Comparison of ENCODE assay signal across 2 cellular contexts in the genomic region with DNA sequence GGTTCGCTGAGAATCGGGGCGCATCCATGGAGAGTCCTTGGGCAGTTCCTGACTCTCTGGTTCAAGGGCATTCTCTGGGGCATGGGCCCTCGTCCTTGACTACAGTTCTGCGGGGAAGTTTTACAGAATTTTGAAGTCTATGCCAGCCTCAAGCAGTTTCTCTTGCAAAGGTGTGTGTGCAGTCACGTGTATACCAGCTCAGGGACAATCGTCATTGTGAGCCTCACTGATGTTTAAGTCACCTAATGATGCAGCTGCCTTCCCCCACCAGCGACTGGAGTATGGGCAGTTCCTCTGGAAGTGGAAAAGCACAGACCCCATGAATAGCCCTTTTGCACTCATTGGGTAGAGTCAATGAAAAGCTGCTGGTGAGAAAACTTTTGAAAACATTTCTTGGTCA.
TF ChIP-seq lines count a peak whose summit lies in the region.

No MANE protein-coding gene starts in this region.

TF ChIP-seq in liver, 16 proteins besides CTCF, POLR2A, EP300 and RAD21 (continued from another document):
- TF ChIP-seq YY1 (IDR thresholded peaks at IDR 0.05) (no peak), TAF1 (conservative IDR thresholded peaks at IDR 0.05) (no peak), RXRA (IDR thresholded peaks at IDR 0.05) (no peak)
- TF ChIP-seq, protein P1, sequence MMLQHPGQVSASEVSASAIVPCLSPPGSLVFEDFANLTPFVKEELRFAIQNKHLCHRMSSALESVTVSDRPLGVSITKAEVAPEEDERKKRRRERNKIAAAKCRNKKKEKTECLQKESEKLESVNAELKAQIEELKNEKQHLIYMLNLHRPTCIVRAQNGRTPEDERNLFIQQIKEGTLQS (IDR thresholded peaks at IDR 0.05), result no peak
- TF ChIP-seq, protein P2, sequence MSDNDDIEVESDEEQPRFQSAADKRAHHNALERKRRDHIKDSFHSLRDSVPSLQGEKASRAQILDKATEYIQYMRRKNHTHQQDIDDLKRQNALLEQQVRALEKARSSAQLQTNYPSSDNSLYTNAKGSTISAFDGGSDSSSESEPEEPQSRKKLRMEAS (IDR thresholded peaks at IDR 0.05), result no peak
- TF ChIP-seq, protein P3, sequence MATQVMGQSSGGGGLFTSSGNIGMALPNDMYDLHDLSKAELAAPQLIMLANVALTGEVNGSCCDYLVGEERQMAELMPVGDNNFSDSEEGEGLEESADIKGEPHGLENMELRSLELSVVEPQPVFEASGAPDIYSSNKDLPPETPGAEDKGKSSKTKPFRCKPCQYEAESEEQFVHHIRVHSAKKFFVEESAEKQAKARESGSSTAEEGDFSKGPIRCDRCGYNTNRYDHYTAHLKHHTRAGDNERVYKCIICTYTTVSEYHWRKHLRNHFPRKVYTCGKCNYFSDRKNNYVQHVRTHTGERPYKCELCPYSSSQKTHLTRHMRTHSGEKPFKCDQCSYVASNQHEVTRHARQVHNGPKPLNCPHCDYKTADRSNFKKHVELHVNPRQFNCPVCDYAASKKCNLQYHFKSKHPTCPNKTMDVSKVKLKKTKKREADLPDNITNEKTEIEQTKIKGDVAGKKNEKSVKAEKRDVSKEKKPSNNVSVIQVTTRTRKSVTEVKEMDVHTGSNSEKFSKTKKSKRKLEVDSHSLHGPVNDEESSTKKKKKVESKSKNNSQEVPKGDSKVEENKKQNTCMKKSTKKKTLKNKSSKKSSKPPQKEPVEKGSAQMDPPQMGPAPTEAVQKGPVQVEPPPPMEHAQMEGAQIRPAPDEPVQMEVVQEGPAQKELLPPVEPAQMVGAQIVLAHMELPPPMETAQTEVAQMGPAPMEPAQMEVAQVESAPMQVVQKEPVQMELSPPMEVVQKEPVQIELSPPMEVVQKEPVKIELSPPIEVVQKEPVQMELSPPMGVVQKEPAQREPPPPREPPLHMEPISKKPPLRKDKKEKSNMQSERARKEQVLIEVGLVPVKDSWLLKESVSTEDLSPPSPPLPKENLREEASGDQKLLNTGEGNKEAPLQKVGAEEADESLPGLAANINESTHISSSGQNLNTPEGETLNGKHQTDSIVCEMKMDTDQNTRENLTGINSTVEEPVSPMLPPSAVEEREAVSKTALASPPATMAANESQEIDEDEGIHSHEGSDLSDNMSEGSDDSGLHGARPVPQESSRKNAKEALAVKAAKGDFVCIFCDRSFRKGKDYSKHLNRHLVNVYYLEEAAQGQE (IDR thresholded peaks at IDR 0.05), result no peak
- TF ChIP-seq, protein P4, sequence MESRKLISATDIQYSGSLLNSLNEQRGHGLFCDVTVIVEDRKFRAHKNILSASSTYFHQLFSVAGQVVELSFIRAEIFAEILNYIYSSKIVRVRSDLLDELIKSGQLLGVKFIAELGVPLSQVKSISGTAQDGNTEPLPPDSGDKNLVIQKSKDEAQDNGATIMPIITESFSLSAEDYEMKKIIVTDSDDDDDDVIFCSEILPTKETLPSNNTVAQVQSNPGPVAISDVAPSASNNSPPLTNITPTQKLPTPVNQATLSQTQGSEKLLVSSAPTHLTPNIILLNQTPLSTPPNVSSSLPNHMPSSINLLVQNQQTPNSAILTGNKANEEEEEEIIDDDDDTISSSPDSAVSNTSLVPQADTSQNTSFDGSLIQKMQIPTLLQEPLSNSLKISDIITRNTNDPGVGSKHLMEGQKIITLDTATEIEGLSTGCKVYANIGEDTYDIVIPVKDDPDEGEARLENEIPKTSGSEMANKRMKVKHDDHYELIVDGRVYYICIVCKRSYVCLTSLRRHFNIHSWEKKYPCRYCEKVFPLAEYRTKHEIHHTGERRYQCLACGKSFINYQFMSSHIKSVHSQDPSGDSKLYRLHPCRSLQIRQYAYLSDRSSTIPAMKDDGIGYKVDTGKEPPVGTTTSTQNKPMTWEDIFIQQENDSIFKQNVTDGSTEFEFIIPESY (IDR thresholded peaks at IDR 0.05), result no peak

TF ChIP-seq in HepG2, 621 proteins besides CTCF, POLR2A, EP300 and RAD21 (continued from another document):
- TF ChIP-seq, protein P5, sequence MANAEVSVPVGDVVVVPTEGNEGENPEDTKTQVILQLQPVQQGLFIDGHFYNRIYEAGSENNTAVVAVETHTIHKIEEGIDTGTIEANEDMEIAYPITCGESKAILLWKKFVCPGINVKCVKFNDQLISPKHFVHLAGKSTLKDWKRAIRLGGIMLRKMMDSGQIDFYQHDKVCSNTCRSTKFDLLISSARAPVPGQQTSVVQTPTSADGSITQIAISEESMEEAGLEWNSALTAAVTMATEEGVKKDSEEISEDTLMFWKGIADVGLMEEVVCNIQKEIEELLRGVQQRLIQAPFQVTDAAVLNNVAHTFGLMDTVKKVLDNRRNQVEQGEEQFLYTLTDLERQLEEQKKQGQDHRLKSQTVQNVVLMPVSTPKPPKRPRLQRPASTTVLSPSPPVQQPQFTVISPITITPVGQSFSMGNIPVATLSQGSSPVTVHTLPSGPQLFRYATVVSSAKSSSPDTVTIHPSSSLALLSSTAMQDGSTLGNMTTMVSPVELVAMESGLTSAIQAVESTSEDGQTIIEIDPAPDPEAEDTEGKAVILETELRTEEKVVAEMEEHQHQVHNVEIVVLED (CRISPR knock-in tag; IDR thresholded peaks at IDR 0.05; ENCODE audit: borderline replicate concordance), result no peak
- TF ChIP-seq, protein P6, sequence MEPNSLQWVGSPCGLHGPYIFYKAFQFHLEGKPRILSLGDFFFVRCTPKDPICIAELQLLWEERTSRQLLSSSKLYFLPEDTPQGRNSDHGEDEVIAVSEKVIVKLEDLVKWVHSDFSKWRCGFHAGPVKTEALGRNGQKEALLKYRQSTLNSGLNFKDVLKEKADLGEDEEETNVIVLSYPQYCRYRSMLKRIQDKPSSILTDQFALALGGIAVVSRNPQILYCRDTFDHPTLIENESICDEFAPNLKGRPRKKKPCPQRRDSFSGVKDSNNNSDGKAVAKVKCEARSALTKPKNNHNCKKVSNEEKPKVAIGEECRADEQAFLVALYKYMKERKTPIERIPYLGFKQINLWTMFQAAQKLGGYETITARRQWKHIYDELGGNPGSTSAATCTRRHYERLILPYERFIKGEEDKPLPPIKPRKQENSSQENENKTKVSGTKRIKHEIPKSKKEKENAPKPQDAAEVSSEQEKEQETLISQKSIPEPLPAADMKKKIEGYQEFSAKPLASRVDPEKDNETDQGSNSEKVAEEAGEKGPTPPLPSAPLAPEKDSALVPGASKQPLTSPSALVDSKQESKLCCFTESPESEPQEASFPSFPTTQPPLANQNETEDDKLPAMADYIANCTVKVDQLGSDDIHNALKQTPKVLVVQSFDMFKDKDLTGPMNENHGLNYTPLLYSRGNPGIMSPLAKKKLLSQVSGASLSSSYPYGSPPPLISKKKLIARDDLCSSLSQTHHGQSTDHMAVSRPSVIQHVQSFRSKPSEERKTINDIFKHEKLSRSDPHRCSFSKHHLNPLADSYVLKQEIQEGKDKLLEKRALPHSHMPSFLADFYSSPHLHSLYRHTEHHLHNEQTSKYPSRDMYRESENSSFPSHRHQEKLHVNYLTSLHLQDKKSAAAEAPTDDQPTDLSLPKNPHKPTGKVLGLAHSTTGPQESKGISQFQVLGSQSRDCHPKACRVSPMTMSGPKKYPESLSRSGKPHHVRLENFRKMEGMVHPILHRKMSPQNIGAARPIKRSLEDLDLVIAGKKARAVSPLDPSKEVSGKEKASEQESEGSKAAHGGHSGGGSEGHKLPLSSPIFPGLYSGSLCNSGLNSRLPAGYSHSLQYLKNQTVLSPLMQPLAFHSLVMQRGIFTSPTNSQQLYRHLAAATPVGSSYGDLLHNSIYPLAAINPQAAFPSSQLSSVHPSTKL (CRISPR knock-in tag; IDR thresholded peaks at IDR 0.05), result no peak
- TF ChIP-seq SRSF1 (optimal IDR thresholded peaks at IDR 0.05; ENCODE audit: low read depth, low read length) (no peak), HNF4A (CRISPR knock-in tag; IDR thresholded peaks at IDR 0.05) (no peak), ZEB1 (IDR thresholded peaks at IDR 0.05; ENCODE audit: insufficient replicate concordance, low read depth) (no peak), NCOR1 (IDR thresholded peaks at IDR 0.05; ENCODE audit: borderline replicate concordance, low read length) (no peak), ZNF292 (CRISPR knock-in tag; IDR thresholded peaks at IDR 0.05; ENCODE audit: borderline replicate concordance, low read depth) (no peak), SMAD3 (CRISPR knock-in tag; IDR thresholded peaks at IDR 0.05) (no peak), ZNF446 (CRISPR knock-in tag; IDR thresholded peaks at IDR 0.05) (no peak), ZSCAN22 (CRISPR knock-in tag; IDR thresholded peaks at IDR 0.05) (no peak), ZSCAN30 (CRISPR knock-in tag; IDR thresholded peaks at IDR 0.05) (no peak), FOXC1 (CRISPR knock-in tag; IDR thresholded peaks at IDR 0.05; ENCODE audit: borderline replicate concordance) (no peak), TSC22D2 (CRISPR knock-in tag; IDR thresholded peaks at IDR 0.05; ENCODE audit: borderline replicate concordance) (no peak), ZNF124 (CRISPR knock-in tag; IDR thresholded peaks at IDR 0.05) (no peak), ZSCAN12 (CRISPR knock-in tag; IDR thresholded peaks at IDR 0.05) (no peak)
- TF ChIP-seq, protein P7, sequence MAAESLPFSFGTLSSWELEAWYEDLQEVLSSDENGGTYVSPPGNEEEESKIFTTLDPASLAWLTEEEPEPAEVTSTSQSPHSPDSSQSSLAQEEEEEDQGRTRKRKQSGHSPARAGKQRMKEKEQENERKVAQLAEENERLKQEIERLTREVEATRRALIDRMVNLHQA (CRISPR knock-in tag; IDR thresholded peaks at IDR 0.05), result no peak
- TF ChIP-seq, protein P8, sequence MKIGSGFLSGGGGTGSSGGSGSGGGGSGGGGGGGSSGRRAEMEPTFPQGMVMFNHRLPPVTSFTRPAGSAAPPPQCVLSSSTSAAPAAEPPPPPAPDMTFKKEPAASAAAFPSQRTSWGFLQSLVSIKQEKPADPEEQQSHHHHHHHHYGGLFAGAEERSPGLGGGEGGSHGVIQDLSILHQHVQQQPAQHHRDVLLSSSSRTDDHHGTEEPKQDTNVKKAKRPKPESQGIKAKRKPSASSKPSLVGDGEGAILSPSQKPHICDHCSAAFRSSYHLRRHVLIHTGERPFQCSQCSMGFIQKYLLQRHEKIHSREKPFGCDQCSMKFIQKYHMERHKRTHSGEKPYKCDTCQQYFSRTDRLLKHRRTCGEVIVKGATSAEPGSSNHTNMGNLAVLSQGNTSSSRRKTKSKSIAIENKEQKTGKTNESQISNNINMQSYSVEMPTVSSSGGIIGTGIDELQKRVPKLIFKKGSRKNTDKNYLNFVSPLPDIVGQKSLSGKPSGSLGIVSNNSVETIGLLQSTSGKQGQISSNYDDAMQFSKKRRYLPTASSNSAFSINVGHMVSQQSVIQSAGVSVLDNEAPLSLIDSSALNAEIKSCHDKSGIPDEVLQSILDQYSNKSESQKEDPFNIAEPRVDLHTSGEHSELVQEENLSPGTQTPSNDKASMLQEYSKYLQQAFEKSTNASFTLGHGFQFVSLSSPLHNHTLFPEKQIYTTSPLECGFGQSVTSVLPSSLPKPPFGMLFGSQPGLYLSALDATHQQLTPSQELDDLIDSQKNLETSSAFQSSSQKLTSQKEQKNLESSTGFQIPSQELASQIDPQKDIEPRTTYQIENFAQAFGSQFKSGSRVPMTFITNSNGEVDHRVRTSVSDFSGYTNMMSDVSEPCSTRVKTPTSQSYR (CRISPR knock-in tag; IDR thresholded peaks at IDR 0.05; ENCODE audit: borderline replicate concordance), result no peak
